Comparison of ENCODE assay signal across 1 cellular context in genomic region chr7:20306499-20306946, GRCh38.
TF ChIP-seq lines count a peak whose summit lies in the region.

No MANE protein-coding gene starts in this region.

TF ChIP-seq in SK-N-SH, 30 proteins besides CTCF, POLR2A, EP300 and RAD21:
- TF ChIP-seq ZBTB33 (IDR thresholded peaks at IDR 0.05; ENCODE audit: borderline replicate concordance, low read depth) (no peak), PBX3 (IDR thresholded peaks at IDR 0.05) (peak; percentile 60), NFIC (IDR thresholded peaks at IDR 0.05; ENCODE audit: borderline replicate concordance) (peak; percentile 63), SMC3 (IDR thresholded peaks at IDR 0.05; ENCODE audit: low read depth, low read length) (no peak), NRF1 (IDR thresholded peaks at IDR 0.05; ENCODE audit: low read depth, low read length) (no peak), JUND (IDR thresholded peaks at IDR 0.05) (peak; percentile 80), TCF12 (IDR thresholded peaks at IDR 0.05) (peak; percentile 69), YY1 (IDR thresholded peaks at IDR 0.05; ENCODE audit: low read depth) (no peak), FOSL2 (IDR thresholded peaks at IDR 0.05; ENCODE audit: borderline replicate concordance, low read depth) (peak; percentile 78), RFX5 (IDR thresholded peaks at IDR 0.05; ENCODE audit: low read length) (no peak), TEAD4 (IDR thresholded peaks at IDR 0.05; ENCODE audit: borderline replicate concordance, insufficient read depth) (peak; percentile 66; the same call in 1 of the 2 replicates), RXRA (IDR thresholded peaks at IDR 0.05; ENCODE audit: borderline replicate concordance, low read depth) (peak; percentile 52; the same call in 1 of the 2 replicates), GABPA (IDR thresholded peaks at IDR 0.05; ENCODE audit: low read depth) (no peak), CHD2 (IDR thresholded peaks at IDR 0.05; ENCODE audit: low read length, partially characterized antibody) (no peak), REST (IDR thresholded peaks at IDR 0.05; ENCODE audit: low read depth, low read length) (no peak), POLR2AphosphoS5 (IDR thresholded peaks at IDR 0.05; ENCODE audit: low read depth, low read length) (no peak; the same call in 1 of the 2 replicates), SIN3A (IDR thresholded peaks at IDR 0.05; ENCODE audit: borderline replicate concordance, low read depth, low read length) (no peak)
